In genomic region chr5:84642324-84642723, GRCh38 we compare ENCODE assay signal across 26 cellular contexts.
"Had no signal": no experiment of that assay in that cellular context is flagged by ENCODE, and none has a peak within 500 bp of the region (broad histone marks: within the 10 kb centered on the region; RNA-seq: fewer than 3 reads in every experiment).

No MANE protein-coding gene starts in this region.

- DNase-seq: activated CD4-positive, alpha-beta T cell treated with anti-CD3 and anti-CD28 coated beads, Interleukin-2, amount 10 ng/mL, durations not matched to agents 24 days and 14 days; activated CD4-positive, alpha-beta T cell treated with anti-CD3 and anti-CD28 coated beads, Interleukin-2, amount 50 U/mL, for 4 hours; activated CD8-positive, alpha-beta T cell treated with anti-CD3 and anti-CD28 coated beads for 36 hours; activated gamma-delta T cell; activated naive CD4-positive, alpha-beta T cell treated with Interleukin-2 at 50 U/mL for 16 hours; activated naive CD8-positive, alpha-beta T cell treated with anti-CD3 and anti-CD28 coated beads, Interleukin-2, amount 10 ng/mL, durations not matched to agents 7 days and 5 days; activated T-cell treated with anti-CD3 and anti-CD28 coated beads, Interleukin-2, amount 50 U/mL, for 1 hour; activated T-cell treated with anti-CD3 and anti-CD28 coated beads, Interleukin-2, amount 50 U/mL, for 72 hours; amygdala; MM.1S; MV-4-11; NCI-H1092; NCI-H1436 treated with DMSO at 0.1 percent for 48 hours; NCI-H1694 treated with DMSO at 0.1 percent for 48 hours; NCI-H2029; NCI-H345; NCI-H524 treated with DMSO at 0.1 percent for 48 hours; NK-92 treated with Interleukin-12 subunit alpha and Interleukin-12 subunit beta, amount 100 ng/mL, for 24 hours; PC-9; SIG-M5 had no signal

- H3K27me3 ChIP-seq: ascending aorta, cardiac muscle cell had no signal

- H3K4me2 ChIP-seq: PC-9 had no signal

- H3K4me1 ChIP-seq: ascending aorta had no signal

- H2AFZ ChIP-seq: PC-9 had no signal

- FAIRE-seq: RCC 7860, TTC549 had no signal

- H3K4me3 ChIP-seq: ascending aorta, cardiac muscle cell, PC-9 had no signal

- H3K36me3 ChIP-seq: ascending aorta, cardiac muscle cell had no signal

- H3K9me3 ChIP-seq: ascending aorta had no signal

- ATAC-seq: activated CD8-positive, alpha-beta T cell treated with anti-CD3 and anti-CD28 coated beads for 36 hours; activated T-cell treated with anti-CD3 and anti-CD28 coated beads, Interleukin-2, amount 50 U/mL, for 72 hours; Right ventricle myocardium inferior had no signal

- H3K27ac ChIP-seq: ascending aorta, cardiac muscle cell, PC-9, RWPE1 had no signal
